ENCODE assay signal across 1 cellular context in the genomic region with DNA sequence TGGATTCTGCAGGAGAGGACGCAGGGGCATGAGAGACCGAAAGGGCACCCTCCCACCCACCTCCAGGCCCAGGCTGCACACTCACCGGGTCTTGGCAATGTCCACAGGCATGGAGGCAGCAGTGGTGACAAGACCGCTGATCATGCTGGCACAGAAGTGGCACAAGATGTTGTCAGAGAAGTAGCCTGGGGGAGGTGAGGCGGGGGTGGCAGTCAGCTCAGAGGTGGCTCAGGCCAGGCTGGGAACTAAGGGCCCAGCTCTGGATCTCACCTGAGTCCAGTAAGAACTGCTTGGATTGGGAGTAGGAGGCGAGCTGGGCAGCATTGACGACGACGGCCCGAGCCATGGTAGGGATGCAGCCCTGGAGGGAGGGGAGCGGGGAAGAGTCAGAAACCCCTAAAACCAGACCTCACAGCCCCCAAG.
TF ChIP-seq lines count a peak whose summit lies in the region.

No MANE protein-coding gene starts in this region.

TF ChIP-seq in HepG2, 621 proteins besides CTCF, POLR2A, EP300 and RAD21:
- TF ChIP-seq KLF16 (CRISPR knock-in tag; IDR thresholded peaks at IDR 0.05) (no peak), AGO2 (optimal IDR thresholded peaks at IDR 0.05; ENCODE audit: low read depth, low read length) (peak; percentile 47)
